8 cellular contexts compared by ENCODE assay signal in genomic region chr3:151086484-151087456, GRCh38. TPM values are rescaled to one million over a fixed set of nuclear protein-coding genes. Genes with fewer than 3 reads are reported as not detected.
DNase-seq lines count a peak whose midpoint lies in the region; ATAC-seq, FAIRE-seq and TF ChIP-seq lines count a peak whose summit lies in the region.

No MANE protein-coding gene starts in this region.

- DNase-seq in GM12891 (ENCODE audit: insufficient read length, low spot score): peak; percentile 75
- DNase-seq in NCI-H1694 (lab: John Stamatoyannopoulos, UW): peak; percentile 78
- DNase-seq in UCSD-AML1 (lab: John Stamatoyannopoulos, UW; ENCODE audit: unreplicated experiment): peak; percentile 86
- peak; percentile 93 to 96 for DNase-seq in T47D (ENCODE audit: low read depth in 1 of 2, low spot score in 1 of 2)
- DNase-seq in RKO (ENCODE audit: low spot score): no peak

- peak; percentile 69 for ATAC-seq in HG02870 (IDR thresholded peaks at IDR 0.05; ENCODE audit: unreplicated experiment)

- H3K9ac ChIP-seq in iPS-20b (ENCODE audit: low read depth, low read length) (peak overlapping the region; percentile 82; the same call in 1 of the 2 replicates), skeletal muscle satellite cell (ENCODE audit: low read depth, low read length) (peak overlapping the region; percentile 46)

- peaks cover 31% of the 10 kb centered on the region; the same call in 1 of the 2 replicates for H3K4me1 ChIP-seq in iPS-20b (ENCODE audit: insufficient read depth, low read length)
- H3K4me1 ChIP-seq in skeletal muscle satellite cell (ENCODE audit: control insufficient read depth, insufficient read depth, low read length): peaks cover 12% of the 10 kb centered on the region

- TF ChIP-seq POLR2A in GM12891 (IDR thresholded peaks at IDR 0.05; ENCODE audit: low read depth, low read length): no peak

- peaks cover 29% of the 10 kb centered on the region for H3K27me3 ChIP-seq in iPS-20b (ENCODE audit: insufficient read depth, low read length)
- H3K27me3 ChIP-seq in skeletal muscle satellite cell (ENCODE audit: control insufficient read depth, insufficient read depth, low read length): peaks cover 38% of the 10 kb centered on the region

- peak; percentile 80 for FAIRE-seq in GM12891 (lab: Jason Lieb, UNC)

- H3K27ac ChIP-seq in iPS-20b (ENCODE audit: low read length): no peak overlapping the region

- in situ Hi-C loops in T47D (cut with HindIII; ENCODE audit: low pct_unique_long_range_greater_than_20kb, low sequenced_read_pairs): no loop called here

- peak overlapping the region; percentile 97 for H3K4me3 ChIP-seq in iPS-20b (ENCODE audit: low read length)
- H3K4me3 ChIP-seq in skeletal muscle satellite cell (ENCODE audit: low read length): peak overlapping the region; percentile 73

- H3K4me2 ChIP-seq in skeletal muscle satellite cell (ENCODE audit: low read length): peak overlapping the region; percentile 96

- no peaks in the 10 kb centered on the region for H3K9me3 ChIP-seq in iPS-20b (ENCODE audit: insufficient read depth, low read depth, low read length)
- H3K9me3 ChIP-seq in skeletal muscle satellite cell (replicated peaks; ENCODE audit: low read length): no peaks in the 10 kb centered on the region

- no peaks in the 10 kb centered on the region for H3K36me3 ChIP-seq in iPS-20b (ENCODE audit: insufficient read depth, low read depth, low read length)
- H3K36me3 ChIP-seq in skeletal muscle satellite cell (ENCODE audit: insufficient read depth, low read length): no peaks in the 10 kb centered on the region

TF ChIP-seq in GM12891, 5 proteins besides CTCF, POLR2A, EP300 and RAD21:
- TF ChIP-seq POLR2AphosphoS5 (IDR thresholded peaks at IDR 0.05; ENCODE audit: low read depth, low read length): no peak
- TF ChIP-seq POU2F2 (IDR thresholded peaks at IDR 0.05; ENCODE audit: low read depth, low read length): no peak
- TF ChIP-seq TAF1 (IDR thresholded peaks at IDR 0.05; ENCODE audit: low read depth, low read length): no peak
- TF ChIP-seq SPI1 (IDR thresholded peaks at IDR 0.05; ENCODE audit: low read depth, low read length): no peak
- TF ChIP-seq PAX5 (IDR thresholded peaks at IDR 0.05; ENCODE audit: insufficient read depth, low read length, severe bottlenecking): no peak
TF ChIP-seq in GM12891: peak in this region for 0.

RNA-seq across cellular contexts. Expression of gene MED12L, which starts 1.3 kb away (rescaled TPM):
- polyA plus RNA-seq in GM12891 (2012; ENCODE audit: low read depth, missing spikeins): 0.06 TPM
- under 0.01 and 1.3 TPM in 2 replicates for total RNA-seq in skeletal muscle satellite cell (2012; rRNA removed)
